Comparison of ENCODE assay signal across 8 cellular contexts in the genomic region with DNA sequence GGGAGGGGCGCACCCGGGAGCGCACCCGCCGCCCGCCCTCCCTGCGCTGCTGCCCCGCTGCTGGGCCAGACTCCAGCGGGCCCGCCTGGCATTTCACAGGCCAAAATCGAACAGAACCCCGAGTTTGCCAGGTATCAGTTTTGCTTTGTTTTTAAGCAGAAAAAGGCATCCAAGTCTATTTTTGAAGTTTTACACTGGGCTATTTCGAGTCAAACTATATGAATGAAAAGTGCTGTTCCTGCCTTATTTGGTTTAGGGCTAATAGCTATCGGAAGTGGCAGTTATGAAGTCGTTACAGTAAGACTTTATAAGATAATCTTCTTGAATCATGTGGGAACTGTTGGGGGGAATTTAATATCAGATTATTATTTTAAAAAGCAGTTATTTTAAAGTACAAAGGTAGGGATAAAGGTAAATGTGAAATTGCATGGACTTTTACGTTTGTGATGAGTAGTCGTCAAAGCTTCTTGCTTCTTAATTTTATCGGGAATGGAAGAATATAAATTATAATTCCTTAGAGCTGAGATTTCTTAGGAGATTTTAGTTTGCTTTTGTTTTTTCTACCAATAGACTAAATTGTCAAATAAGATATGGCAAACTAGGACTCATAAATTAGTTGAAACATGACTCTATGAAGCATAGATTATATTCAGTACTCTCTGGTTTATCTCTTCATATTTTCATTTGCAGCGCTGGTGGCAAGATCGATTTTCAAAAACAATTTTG. TPM values are rescaled to one million over a fixed set of nuclear protein-coding genes. Genes with fewer than 3 reads are reported as not detected.
DNase-seq lines count a peak whose midpoint lies in the region; ATAC-seq and TF ChIP-seq lines count a peak whose summit lies in the region.

No MANE protein-coding gene starts in this region.

- TF ChIP-seq POLR2A in Peyer's patch (IDR thresholded peaks at IDR 0.05) (no peak), esophagus squamous epithelium (IDR thresholded peaks at IDR 0.05) (no peak)

- H3K4me3 Mint-ChIP-seq in progenitor cell of endocrine pancreas (ENCODE audit: low read depth) = peak overlapping the region; percentile 61

- H3K27ac ChIP-seq in Peyer's patch (peak overlapping the region; percentile 66 to 86 (median 74)), esophagus squamous epithelium (peak overlapping the region; percentile 79 to 94 (median 89))

- TF ChIP-seq CTCF in Peyer's patch (IDR thresholded peaks at IDR 0.05) (no peak), esophagus squamous epithelium (IDR thresholded peaks at IDR 0.05) (no peak), progenitor cell of endocrine pancreas (IDR thresholded peaks at IDR 0.05; ENCODE audit: unreplicated experiment) (no peak), GM10266 (IDR thresholded peaks at IDR 0.05; ENCODE audit: control insufficient read depth, insufficient read depth, low read depth, missing control alignments) (no peak)

- intact Hi-C loops in esophagus squamous epithelium (cut with DNase I) = no loop called here

- ATAC-seq in GM21526 (IDR thresholded peaks at IDR 0.05; ENCODE audit: low FRiP score, unreplicated experiment) (peak; percentile 33), HG03442 (IDR thresholded peaks at IDR 0.05; ENCODE audit: unreplicated experiment) (no peak), GM19328 (IDR thresholded peaks at IDR 0.05; ENCODE audit: unreplicated experiment) (no peak), GM18909 (IDR thresholded peaks at IDR 0.05; ENCODE audit: poor library complexity, unreplicated experiment) (no peak)

- H3K27me3 ChIP-seq in Peyer's patch (peaks cover 0 to 6% of the 10 kb centered on the region in 2 donors), esophagus squamous epithelium (peaks cover 0 to 20% (median 0%) of the 10 kb centered on the region in 4 donors)

- no peaks in the 10 kb centered on the region for H3K9me3 Mint-ChIP-seq in progenitor cell of endocrine pancreas (ENCODE audit: low read depth)

- peaks cover 0 to 6% (median 2%) of the 10 kb centered on the region in 4 donors for H3K4me1 ChIP-seq in Peyer's patch
- H3K4me1 ChIP-seq in esophagus squamous epithelium = peaks cover 0 to 35% (median 3%) of the 10 kb centered on the region in 3 donors

- WGBS in esophagus squamous epithelium, 2 donors = 31 to 32% methylated on average over 9 to 10 of the region's 20 CpGs

- H3K36me3 Mint-ChIP-seq in progenitor cell of endocrine pancreas (ENCODE audit: insufficient read depth) = no peaks in the 10 kb centered on the region

- DNase-seq in Peyer's patch = no peak
- DNase-seq in esophagus squamous epithelium (lab: John Stamatoyannopoulos, UW) = no peak
- no peak for DNase-seq in progenitor cell of endocrine pancreas (ENCODE audit: low spot score, unreplicated experiment)
- DNase-seq in GM10266 (ENCODE audit: extremely low spot score) = no peak

- H3K36me3 ChIP-seq in Peyer's patch (no peaks in the 10 kb centered on the region), esophagus squamous epithelium (no peaks in the 10 kb centered on the region)

- H3K27me3 Mint-ChIP-seq in progenitor cell of endocrine pancreas = peaks cover 55% of the 10 kb centered on the region

- H3K4me3 ChIP-seq in Peyer's patch = peak overlapping the region; percentile 51 to 72 (median 62)
- H3K4me3 ChIP-seq in esophagus squamous epithelium = peak overlapping the region; percentile 43 to 80 (median 66)

- H3K9me3 ChIP-seq in Peyer's patch (no peaks in the 10 kb centered on the region), esophagus squamous epithelium (no peaks in the 10 kb centered on the region)

- peaks cover 2% of the 10 kb centered on the region for H3K4me1 Mint-ChIP-seq in progenitor cell of endocrine pancreas (ENCODE audit: low read depth)

- H3K27ac Mint-ChIP-seq in progenitor cell of endocrine pancreas = no peak overlapping the region

RNA-seq across cellular contexts. Expression of a gene that starts 1.1 kb away (rescaled TPM):
- 10 to 100 TPM in 2 of 4 donors, 1 to 10 TPM in 2; 2.8 to 14.9 (median 9.3) TPM for total RNA-seq in Peyer's patch
- 10 to 100 TPM in 2 of 4 donors, 1 to 10 TPM in 2; 2.7 to 54.6 (median 11.1) TPM for total RNA-seq in esophagus squamous epithelium
- 1.1 and 1.5 TPM in 2 replicates for total RNA-seq in progenitor cell of endocrine pancreas
